In the genomic region with DNA sequence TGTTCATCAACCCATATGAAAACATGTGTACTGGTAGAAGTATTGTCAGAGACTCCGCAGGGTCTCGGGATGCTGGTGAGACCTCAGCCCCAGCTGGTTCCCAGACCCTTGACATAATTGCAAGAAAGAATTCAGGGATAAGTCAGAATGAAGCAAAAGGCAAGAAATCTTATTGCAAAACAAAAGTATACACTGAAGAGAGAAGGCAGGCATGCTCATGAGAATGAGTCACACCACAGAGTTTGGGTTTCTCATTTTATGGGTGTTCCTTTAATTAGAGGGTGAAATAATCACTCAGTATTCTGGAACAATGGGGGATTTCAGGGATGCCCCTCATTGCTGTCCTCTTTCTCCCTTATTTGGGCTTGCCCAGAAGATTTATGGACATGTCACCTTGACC, we compare ENCODE assay signal across 19 cellular contexts.
DNase-seq lines count a peak whose midpoint lies in the region; ATAC-seq and TF ChIP-seq lines count a peak whose summit lies in the region.
"Had no signal": no experiment of that assay in that cellular context is flagged by ENCODE, and none has a peak within 500 bp of the region (broad histone marks: within the 10 kb centered on the region; RNA-seq: fewer than 3 reads in every experiment).

No MANE protein-coding gene starts in this region.

- H3K27ac ChIP-seq in PC-3 (ENCODE audit: low read length) (no peak overlapping the region), gastrocnemius medialis (no peak overlapping the region)
- H3K27ac ChIP-seq: pancreas, tibial nerve had no signal

- TF ChIP-seq CTCF in PC-3 (conservative IDR thresholded peaks at IDR 0.05; ENCODE audit: low read depth, low read length), result no peak
- no peak for TF ChIP-seq CTCF in choroid plexus epithelial cell (conservative IDR thresholded peaks at IDR 0.05; ENCODE audit: low read depth, low read length)
- no peak for TF ChIP-seq CTCF in gastrocnemius medialis (IDR thresholded peaks at IDR 0.05 in 4 of 5, conservative IDR thresholded peaks at IDR 0.05 in 1 of 5)

- H3K9me3 ChIP-seq in PC-3 (ENCODE audit: low read length) (no peaks in the 10 kb centered on the region), gastrocnemius medialis (no peaks in the 10 kb centered on the region)
- H3K9me3 ChIP-seq: pancreas, tibial nerve had no signal

- DNase-seq in H4 (ENCODE audit: low spot score), result peak; percentile 3
- peak; percentile 20 for DNase-seq in PC-3
- DNase-seq in choroid plexus epithelial cell (ENCODE audit: low read depth), result peak; percentile 76
- peak; percentile 8 for DNase-seq in non-pigmented ciliary epithelial cell (ENCODE audit: low read depth)
- DNase-seq in GDM1 (lab: John Stamatoyannopoulos, UW), result no peak
- DNase-seq in gastrocnemius medialis, result no peak
- DNase-seq: activated CD4-positive, alpha-beta T cell treated with anti-CD3 and anti-CD28 coated beads, Interleukin-2, amount 10 ng/mL, durations not matched to agents 24 days and 14 days; activated effector memory CD4-positive, alpha-beta T cell treated with anti-CD3 and anti-CD28 coated beads, Interleukin-2, amount 50 U/mL, for 16 hours; amniotic stem cell; effector memory CD4-positive, alpha-beta T cell; kidney glomerular epithelial cell; mesendoderm; naive thymus-derived CD4-positive, alpha-beta T cell; NCI-H146; pancreas; stimulated activated CD4-positive, alpha-beta T cell treated with anti-CD3 and anti-CD28 coated beads, Interleukin-2, amount 100 ng/mL, for 24 hours; stimulated activated naive CD8-positive, alpha-beta T cell treated with anti-CD3 and anti-CD28 coated beads, Interleukin-15, Interleukin-2, amounts not matched to agents 100 U/mL and 50 U/mL, for 24 hours had no signal

- H4K20me1 ChIP-seq in PC-3 (ENCODE audit: low read length), result no peaks in the 10 kb centered on the region

- no peaks in the 10 kb centered on the region; the same call in 1 of the 2 replicates for H3K4me1 ChIP-seq in PC-3 (ENCODE audit: insufficient read depth, low read length)
- H3K4me1 ChIP-seq in gastrocnemius medialis, result no peaks in the 10 kb centered on the region
- H3K4me1 ChIP-seq: pancreas, tibial nerve had no signal

- CTCF ChIA-PET in PC-3 (lab: Charles Lee), result interaction anchor here (0.6 to 0.7 kb wide), 2 partner anchors 127 to 513 kb away, joined by 3 to 7 read pairs; no protein-coding TSS in a partner anchor

- peak; percentile 56 for ATAC-seq in PC-3
- ATAC-seq in gastrocnemius medialis, result no peak
- no peak for ATAC-seq in HG02840 (IDR thresholded peaks at IDR 0.05; ENCODE audit: low FRiP score, unreplicated experiment)
- ATAC-seq: naive thymus-derived CD4-positive, alpha-beta T cell; pancreas; stimulated activated naive CD8-positive, alpha-beta T cell treated with anti-CD3 and anti-CD28 coated beads, Interleukin-15, Interleukin-2, amounts not matched to agents 100 U/mL and 50 U/mL, for 24 hours had no signal

- H3K27me3 ChIP-seq in PC-3 (ENCODE audit: low read length) (no peaks in the 10 kb centered on the region), gastrocnemius medialis (no peaks in the 10 kb centered on the region)
- H3K27me3 ChIP-seq: pancreas, tibial nerve had no signal

- H3K4me2 ChIP-seq in PC-3 (ENCODE audit: low read length), result no peak overlapping the region

- no peaks in the 10 kb centered on the region for H3F3A ChIP-seq in PC-3 (ENCODE audit: low read length, unreplicated experiment)

- no peaks in the 10 kb centered on the region for H3K79me2 ChIP-seq in PC-3 (ENCODE audit: low read length)

- intact Hi-C loops in PC-3 (cut with micrococcal nuclease) (loop anchor here (5.0 to 10.0 kb wide), 3 partner anchors 199 to 559 kb away; no protein-coding TSS in a partner anchor), gastrocnemius medialis (cut with DNase I; ENCODE audit: low total_unique reads) (no loop called here)

- H3K9me2 ChIP-seq in PC-3 (replicated peaks; ENCODE audit: low read length), result no peaks in the 10 kb centered on the region

- no peak overlapping the region for H3K9ac ChIP-seq in PC-3 (ENCODE audit: low read length)

- BruUV-seq in PC-3 (replicated peaks; lab: Mats Ljungman, UMichigan), result no TSS peak

- no peak for TF ChIP-seq POLR2A in gastrocnemius medialis (IDR thresholded peaks at IDR 0.05)

- POLR2A ChIA-PET in PC-3 (lab: Charles Lee; ENCODE audit: unreplicated experiment), result no interaction called here

- in situ Hi-C loops in gastrocnemius medialis (cut with MboI; ENCODE audit: low sequenced_read_pairs in 4 of 4), result no loop called here

- no peak overlapping the region for H2AFZ ChIP-seq in PC-3 (ENCODE audit: low read length)

- H3K4me3 ChIP-seq in PC-3 (ENCODE audit: low read length) (no peak overlapping the region), choroid plexus epithelial cell (ENCODE audit: low read depth, low read length) (no peak overlapping the region), gastrocnemius medialis (no peak overlapping the region)
- H3K4me3 ChIP-seq: pancreas, tibial nerve had no signal

- H3K36me3 ChIP-seq in PC-3 (ENCODE audit: low read depth, low read length), result no peaks in the 10 kb centered on the region
- no peaks in the 10 kb centered on the region for H3K36me3 ChIP-seq in gastrocnemius medialis
- H3K36me3 ChIP-seq: pancreas, tibial nerve had no signal

Comparison
In these comparisons a context has a peak if more than half of its experiments do, and no peak if none do; other contexts are left out.
1. DNase-seq: peak in H4 (single experiment), PC-3 (single experiment), choroid plexus epithelial cell (single experiment) and non-pigmented ciliary epithelial cell (single experiment); none in GDM1 (single experiment) and gastrocnemius medialis (0 of 2).